In the genomic region with DNA sequence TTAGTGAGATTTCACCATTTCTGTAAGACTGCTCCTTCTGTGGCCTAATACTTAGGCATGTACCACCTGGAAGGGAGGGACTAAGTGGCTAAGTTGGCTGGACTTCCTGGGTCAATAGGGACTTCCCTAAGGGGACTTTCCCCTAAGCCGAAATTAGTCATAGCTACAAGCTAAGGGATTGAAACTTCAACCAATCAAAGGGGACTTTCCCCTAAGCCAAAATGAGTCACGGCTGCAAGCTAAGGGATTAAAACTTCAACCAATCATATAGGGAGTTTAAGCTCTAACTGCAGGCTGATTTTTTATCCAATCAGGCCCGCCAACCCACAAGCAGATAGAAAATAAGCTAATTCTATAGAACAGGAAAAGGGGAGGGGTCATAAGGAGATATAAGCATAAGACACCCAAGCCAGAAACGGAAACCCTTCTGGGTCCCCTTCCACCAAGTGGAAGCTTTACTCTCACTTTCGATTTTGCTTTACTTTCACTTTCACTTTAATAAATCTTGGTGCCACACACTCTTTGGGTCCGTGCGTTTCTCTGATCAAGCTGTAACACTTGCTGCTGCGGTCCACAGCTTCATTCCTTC, we compare ENCODE assay signal across 8 cellular contexts.
A peak's percentile ranks its signal among the peaks of the same experiment; 100 is the strongest.
DNase-seq lines count a peak whose midpoint lies in the region; ATAC-seq and TF ChIP-seq lines count a peak whose summit lies in the region.

No MANE protein-coding gene starts in this region.

- no peak for DNase-seq in central memory CD8-positive, alpha-beta T cell (ENCODE audit: low spot score in 2 of 2)
- DNase-seq in left ventricle myocardium superior (no peak), colonic mucosa (no peak), heart left ventricle (no peak), SW 1271 (lab: John Stamatoyannopoulos, UW) (no peak)

- H3K4me3 Mint-ChIP-seq in central memory CD8-positive, alpha-beta T cell: peak overlapping the region; percentile 55

- no peaks in the 10 kb centered on the region for H3K4me1 Mint-ChIP-seq in central memory CD8-positive, alpha-beta T cell

- TF ChIP-seq CTCF in colonic mucosa (IDR thresholded peaks at IDR 0.05) (no peak), heart left ventricle (IDR thresholded peaks at IDR 0.05) (no peak)

- ATAC-seq in GM18505 (IDR thresholded peaks at IDR 0.05; ENCODE audit: unreplicated experiment): peak; percentile 74
- peak; percentile 71 for ATAC-seq in GM21447 (IDR thresholded peaks at IDR 0.05; ENCODE audit: unreplicated experiment)
- peak; percentile 72 for ATAC-seq in HG03520 (IDR thresholded peaks at IDR 0.05; ENCODE audit: unreplicated experiment)
- ATAC-seq in central memory CD8-positive, alpha-beta T cell (replicated peaks; ENCODE audit: extremely low read depth, poor library complexity, severe bottlenecking): peak; percentile 66
- ATAC-seq in left ventricle myocardium superior: no peak
- no peak for ATAC-seq in heart left ventricle

- no peaks in the 10 kb centered on the region for H3K9me3 Mint-ChIP-seq in central memory CD8-positive, alpha-beta T cell

- peak overlapping the region; percentile 57 for H3K27ac Mint-ChIP-seq in central memory CD8-positive, alpha-beta T cell (ENCODE audit: low read depth)

- 62 to 89% (median 70%) methylated on average over 8 of the region's 8 CpGs for WGBS in heart left ventricle, 4 donors

- H3K27me3 ChIP-seq in colonic mucosa (no peaks in the 10 kb centered on the region), heart left ventricle (no peaks in the 10 kb centered on the region)

- H3K27me3 Mint-ChIP-seq in central memory CD8-positive, alpha-beta T cell: no peaks in the 10 kb centered on the region

- H3K36me3 ChIP-seq in colonic mucosa (no peaks in the 10 kb centered on the region), heart left ventricle (no peaks in the 10 kb centered on the region)

- H3K9ac ChIP-seq in colonic mucosa (ENCODE audit: low read depth in 2 of 2, low read length in 2 of 2): no peak overlapping the region

- no peaks in the 10 kb centered on the region for H3K4me1 ChIP-seq in colonic mucosa
- no peaks in the 10 kb centered on the region for H3K4me1 ChIP-seq in heart left ventricle

- intact Hi-C loops in left ventricle myocardium superior (cut with micrococcal nuclease) (no loop called here), colonic mucosa (cut with DNase I) (no loop called here), heart left ventricle (cut with DNase I) (no loop called here)

- H3K27ac ChIP-seq in colonic mucosa (no peak overlapping the region), heart left ventricle (no peak overlapping the region)

- no peak for TF ChIP-seq POLR2A in GM18505 (IDR thresholded peaks at IDR 0.05; ENCODE audit: borderline replicate concordance, extremely low read depth, insufficient read depth, insufficient read length)
- TF ChIP-seq POLR2A in heart left ventricle (IDR thresholded peaks at IDR 0.05): no peak

- H3K4me3 ChIP-seq in colonic mucosa (no peak overlapping the region), heart left ventricle (peak overlapping the region in 5 of 12 donors; percentile 12 to 29 (median 16))

- H3K9me3 ChIP-seq in colonic mucosa (no peaks in the 10 kb centered on the region), heart left ventricle (no peaks in the 10 kb centered on the region)

- H3K36me3 Mint-ChIP-seq in central memory CD8-positive, alpha-beta T cell (ENCODE audit: insufficient read depth): peaks cover 7% of the 10 kb centered on the region

Comparison
In these comparisons a context has a peak if more than half of its experiments do, and no peak if none do; other contexts are left out.
1. ATAC-seq: peak in GM18505 (single experiment), GM21447 (single experiment), HG03520 (single experiment) and central memory CD8-positive, alpha-beta T cell (single experiment); none in left ventricle myocardium superior (single experiment) and heart left ventricle (0 of 4).